In the genomic region with DNA sequence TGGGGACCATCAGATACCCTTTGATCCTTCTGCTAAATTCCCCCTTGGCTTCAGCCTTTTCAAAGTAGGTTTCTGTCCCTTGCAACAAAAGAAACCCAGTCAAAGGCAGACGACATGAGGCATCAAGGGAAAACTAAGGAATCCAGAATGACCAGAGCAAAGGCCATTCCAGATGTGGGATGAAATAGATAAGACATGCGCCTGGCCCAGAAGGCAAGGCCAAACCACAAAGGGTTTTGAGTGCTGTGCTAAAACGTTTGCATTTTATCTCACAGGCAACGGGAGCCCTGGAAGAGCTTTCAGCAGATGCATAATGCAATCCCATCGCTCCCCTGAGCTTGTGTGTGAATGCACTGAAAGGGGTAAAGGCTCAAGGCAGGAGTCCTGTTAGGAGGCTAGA, we compare ENCODE assay signal across 20 cellular contexts. TPM values are rescaled to one million over a fixed set of nuclear protein-coding genes. Genes with fewer than 3 reads are reported as not detected.
DNase-seq lines count a peak whose midpoint lies in the region.
"Had no signal": no experiment of that assay in that cellular context is flagged by ENCODE, and none has a peak within 500 bp of the region (broad histone marks: within the 10 kb centered on the region; RNA-seq: fewer than 3 reads in every experiment).

No MANE protein-coding gene starts in this region.

- no peak overlapping the region for H3K4me3 ChIP-seq in BLaER1
- H3K4me3 ChIP-seq: GM23248, HAP-1 had no signal

- H3K27me3 Mint-ChIP-seq in IgD-negative memory B cell = peaks cover 8% of the 10 kb centered on the region

- no peak overlapping the region for H3K9ac ChIP-seq in BLaER1
- H3K9ac ChIP-seq: GM23248 had no signal

- H4K20me1 ChIP-seq in BLaER1 = no peaks in the 10 kb centered on the region

- no peaks in the 10 kb centered on the region for H3K36me3 ChIP-seq in BLaER1
- H3K36me3 ChIP-seq: HAP-1 had no signal

- DNase-seq in amniotic epithelial cell (ENCODE audit: low read depth) = peak; percentile 29
- peak; percentile 72 for DNase-seq in islet precursor cell
- DNase-seq in NOMO-1 treated with DMSO at 0.1 percent for 48 hours (lab: John Stamatoyannopoulos, UW; ENCODE audit: unreplicated experiment) = no peak
- no peak for DNase-seq in SW480 (ENCODE audit: low spot score)
- no peak for DNase-seq in NCI-H2029 (lab: John Stamatoyannopoulos, UW)
- DNase-seq: 8988T; C1 segment of cervical spinal cord; CD4-positive, CD25-positive, alpha-beta regulatory T cell; CD8-positive, alpha-beta memory T cell; COR-L47; DMS 273 treated with DMSO at 0.1 percent for 48 hours; DMS53; DND-41; EL; GM23248 had no signal

- H3K9me3 ChIP-seq in BLaER1 = peaks cover 17% of the 10 kb centered on the region
- H3K9me3 ChIP-seq: HAP-1 had no signal

- no peak overlapping the region for H3K27ac ChIP-seq in BLaER1
- H3K27ac ChIP-seq: GM23248 had no signal

- peaks cover 12% of the 10 kb centered on the region for H3K4me1 ChIP-seq in BLaER1
- H3K4me1 ChIP-seq: HAP-1 had no signal

- H3K4me1 Mint-ChIP-seq in IgD-negative memory B cell = peaks cover 5 to 11% (median 5%) of the 10 kb centered on the region in 3 donors
- H3K4me1 Mint-ChIP-seq: CD4-positive, CD25-positive, alpha-beta regulatory T cell; CD8-positive, alpha-beta memory T cell had no signal

- no peaks in the 10 kb centered on the region for H3K27me3 ChIP-seq in BLaER1

- H3K36me3 Mint-ChIP-seq in IgD-negative memory B cell = no peaks in the 10 kb centered on the region
- H3K36me3 Mint-ChIP-seq: CD4-positive, CD25-positive, alpha-beta regulatory T cell had no signal

- peak overlapping the region; percentile 36; the same call in 1 of the 2 replicates for H3K4me2 ChIP-seq in BLaER1

- H3K27ac Mint-ChIP-seq in IgD-negative memory B cell = peak overlapping the region in 2 of 3 donors; percentile 39 to 45
- H3K27ac Mint-ChIP-seq: CD4-positive, CD25-positive, alpha-beta regulatory T cell; CD8-positive, alpha-beta memory T cell had no signal

- no peaks in the 10 kb centered on the region for H3K9me3 Mint-ChIP-seq in IgD-negative memory B cell

- H3K4me3 Mint-ChIP-seq in IgD-negative memory B cell = no peak overlapping the region
- H3K4me3 Mint-ChIP-seq: CD4-positive, CD25-positive, alpha-beta regulatory T cell; CD8-positive, alpha-beta memory T cell had no signal

RNA-seq across cellular contexts. Expression of gene CXCR1, which starts 17.7 kb away (rescaled TPM):
- polyA plus RNA-seq in IgD-negative memory B cell = 0.35 TPM
- polyA plus RNA-seq: AG04450, GM23248, HepG2 had no signal

RNA-seq across cellular contexts. Expression of gene CXCR2, which starts 23.3 kb away (rescaled TPM):
- polyA plus RNA-seq in IgD-negative memory B cell = 0.40 TPM
- polyA plus RNA-seq: AG04450; CD4-positive, CD25-positive, alpha-beta regulatory T cell; GM23248; HepG2 had no signal

Comparison
In these comparisons a context has a peak if more than half of its experiments do, and no peak if none do; other contexts are left out.
1. DNase-seq: peak in amniotic epithelial cell (single experiment) and islet precursor cell (single experiment); none in NOMO-1 treated with DMSO at 0.1 percent for 48 hours (single experiment), SW480 (single experiment) and NCI-H2029 (single experiment).